Comparison of ENCODE assay signal across 9 cellular contexts in the genomic region with DNA sequence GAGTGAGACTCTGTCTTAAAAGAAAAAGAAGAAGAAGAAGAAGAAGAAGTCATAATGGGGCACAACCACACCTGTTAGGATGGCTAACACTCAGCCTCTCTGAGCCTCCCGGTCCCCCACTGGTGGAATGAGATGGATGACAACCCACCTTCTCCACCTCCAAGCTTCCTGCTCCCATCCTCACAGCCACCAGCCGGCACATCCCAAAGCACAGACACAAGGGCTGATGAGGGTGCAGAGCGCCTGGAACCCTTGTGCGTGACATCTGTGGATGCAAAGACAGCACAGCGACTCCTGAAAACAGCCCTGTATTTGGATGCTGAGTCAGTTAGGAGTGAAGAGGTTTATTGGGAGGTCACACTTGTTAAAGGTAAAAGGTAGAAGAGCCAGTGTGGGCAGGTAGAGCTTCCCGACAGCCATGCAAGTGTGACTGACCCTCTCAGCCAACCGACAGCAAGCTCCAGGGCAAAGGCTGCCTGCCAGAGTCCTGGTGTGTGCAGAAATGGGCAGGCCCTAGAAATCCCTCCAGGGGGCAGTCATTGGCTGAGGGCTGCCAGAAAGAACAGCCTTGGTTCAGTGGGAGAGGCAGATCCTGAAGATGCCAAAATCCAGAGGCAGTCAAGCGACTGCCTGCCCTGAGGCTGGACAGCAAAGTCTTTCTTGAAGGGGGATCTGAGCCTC. TPM values are rescaled to one million over a fixed set of nuclear protein-coding genes. Genes with fewer than 3 reads are reported as not detected.
DNase-seq lines count a peak whose midpoint lies in the region; ATAC-seq and TF ChIP-seq lines count a peak whose summit lies in the region.
"Had no signal": no experiment of that assay in that cellular context is flagged by ENCODE, and none has a peak within 500 bp of the region (broad histone marks: within the 10 kb centered on the region; RNA-seq: fewer than 3 reads in every experiment).

No MANE protein-coding gene starts in this region.

- H3K27me3 ChIP-seq in breast epithelium = peaks cover 0 to 49% of the 10 kb centered on the region in 2 donors
- H3K27me3 ChIP-seq in dorsolateral prefrontal cortex = peaks cover 0 to 14% (median 0%) of the 10 kb centered on the region in 45 donors

- ATAC-seq in HG02852 (IDR thresholded peaks at IDR 0.05; ENCODE audit: unreplicated experiment) = no peak
- ATAC-seq in GM19395 (IDR thresholded peaks at IDR 0.05; ENCODE audit: unreplicated experiment) = no peak
- ATAC-seq in HG02973 (IDR thresholded peaks at IDR 0.05; ENCODE audit: unreplicated experiment) = no peak

- CTCF ChIA-PET in MCF 10A (lab: Yijun Ruan, JAX) = interaction anchor here (0.5 to 6.9 kb wide), 17 partner anchors 8 to 600 kb away, joined by 3 to 54 read pairs (median 7); no protein-coding TSS in a partner anchor

- H3K27me3 Mint-ChIP-seq in MCF 10A (ENCODE audit: insufficient read depth, unreplicated experiment) = peaks cover 44% of the 10 kb centered on the region

- POLR2A ChIA-PET in MCF 10A (lab: Yijun Ruan, JAX) = no interaction called here

- H3K27ac ChIP-seq in breast epithelium (no peak overlapping the region), dorsolateral prefrontal cortex (peak overlapping the region in 34 of 59 donors; percentile 5 to 88 (median 54))

- no peaks in the 10 kb centered on the region for H3K4me1 ChIP-seq in breast epithelium

- H3K4me3 ChIP-seq in breast epithelium (no peak overlapping the region), dorsolateral prefrontal cortex (no peak overlapping the region)

- no peaks in the 10 kb centered on the region for H3K4me1 Mint-ChIP-seq in MCF 10A (ENCODE audit: insufficient read depth, unreplicated experiment)

- no peak for TF ChIP-seq POLR2A in breast epithelium (IDR thresholded peaks at IDR 0.05)

- DNase-seq in MCF 10A (ENCODE audit: unreplicated experiment) (peak; percentile 62), breast epithelium (ENCODE audit: low spot score in 2 of 2) (no peak), NCI-H460 (ENCODE audit: extremely low read depth, low read depth) (peak; percentile 19), dorsolateral prefrontal cortex (peak in 4 of 10 donors; percentile 36 to 69 (median 60)), pons (ENCODE audit: low spot score) (peak; percentile 41)

- H3K36me3 ChIP-seq in breast epithelium = no peaks in the 10 kb centered on the region

- no peak overlapping the region for H3K4me3 Mint-ChIP-seq in MCF 10A (ENCODE audit: unreplicated experiment)
- H3K4me3 Mint-ChIP-seq: activated naive CD8-positive, alpha-beta T cell had no signal

- no peaks in the 10 kb centered on the region for H3K9me3 Mint-ChIP-seq in MCF 10A (ENCODE audit: unreplicated experiment)

- H3K27ac Mint-ChIP-seq in MCF 10A (ENCODE audit: low read depth, unreplicated experiment) = no peak overlapping the region
- H3K27ac Mint-ChIP-seq: activated naive CD8-positive, alpha-beta T cell had no signal

- peaks cover 6 to 9% of the 10 kb centered on the region in 2 donors for H3K9me3 ChIP-seq in breast epithelium

- no TSS peak for BruUV-seq in MCF 10A (replicated peaks; lab: Mats Ljungman, UMichigan)

- H3K36me3 Mint-ChIP-seq in MCF 10A (ENCODE audit: insufficient read depth, unreplicated experiment) = no peaks in the 10 kb centered on the region
- H3K36me3 Mint-ChIP-seq: activated naive CD8-positive, alpha-beta T cell had no signal

- peak; percentile 36 for TF ChIP-seq CTCF in MCF 10A (IDR thresholded peaks at IDR 0.05; ENCODE audit: unreplicated experiment)
- no peak for TF ChIP-seq CTCF in breast epithelium (IDR thresholded peaks at IDR 0.05)
- TF ChIP-seq CTCF in dorsolateral prefrontal cortex (IDR thresholded peaks at IDR 0.05 in 54 of 56, conservative IDR thresholded peaks at IDR 0.05 in 2 of 56; ENCODE audit: low read depth in 1 of 56, partially characterized antibody in 56 of 56) = peak in 48 of 56 donors; percentile 7 to 56 (median 36)

- intact Hi-C loops in MCF 10A (cut with micrococcal nuclease) = loop anchor here (5.0 to 10.0 kb wide), 2 partner anchors 76 to 116 kb away; a partner anchor contains a TSS
- intact Hi-C loops in breast epithelium (cut with DNase I; ENCODE audit: low total_unique reads) = loop anchor here (5.0 kb wide), 1 partner anchor 1606 kb away; no protein-coding TSS in a partner anchor
- intact Hi-C loops in dorsolateral prefrontal cortex (cut with DNase I) = loop anchor here (5.0 to 10.0 kb wide), 6 partner anchors 76 to 296 kb away; a partner anchor contains a TSS

RNA-seq across cellular contexts. Expression of a gene that starts 26.6 kb away (rescaled TPM):
- total RNA-seq in MCF 10A (2022) (12.5 and 13.9 TPM in 2 replicates), breast epithelium (10 to 100 TPM; 18.7 to 49.8 (median 19.6) TPM), dorsolateral prefrontal cortex (10 to 100 TPM; 22.1 to 45.0 (median 34.3) TPM)
- 5.9 and 6.2 TPM in 2 replicates for total RNA-seq in NCI-H460 (2014; rRNA removed; shearing (Covaris generic))
- polyA plus RNA-seq in NCI-H460 (2014; cell fraction: nucleus; rRNA removed) = 9.1 and 12.7 TPM in 2 replicates

Comparison
In these comparisons a context has a peak if more than half of its experiments do, and no peak if none do; other contexts are left out.
1. DNase-seq: peak in MCF 10A (single experiment), NCI-H460 (single experiment) and pons (single experiment); none in breast epithelium (0 of 2).
2. CTCF ChIP-seq: peak in MCF 10A (single experiment) and dorsolateral prefrontal cortex (48 of 56); none in breast epithelium (0 of 3).
3. H3K27ac ChIP-seq: peak in dorsolateral prefrontal cortex (34 of 59); none in breast epithelium (0 of 2).